Comparison of ENCODE assay signal across 1 cellular context in the genomic region with DNA sequence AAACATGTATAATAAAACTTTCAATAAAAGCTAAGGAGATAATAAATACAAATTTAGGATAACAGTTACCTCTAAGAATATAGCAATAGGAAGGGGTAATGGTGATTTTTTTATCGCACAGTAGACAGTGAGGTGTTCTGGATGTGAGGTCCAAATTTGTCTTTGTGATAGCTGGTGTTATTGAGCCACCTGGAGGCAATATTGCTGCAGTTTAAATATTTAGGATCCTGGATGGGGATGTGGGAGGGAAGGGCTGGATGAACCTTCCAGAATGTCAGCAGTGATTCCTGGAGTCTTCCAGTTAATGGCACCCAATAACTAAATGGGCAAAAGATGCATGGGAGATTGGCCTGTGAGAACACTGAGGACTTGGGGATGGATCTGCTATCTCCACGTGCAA.
TF ChIP-seq lines count a peak whose summit lies in the region.

No MANE protein-coding gene starts in this region.

TF ChIP-seq in K562, 482 proteins besides CTCF, POLR2A, EP300 and RAD21:
- TF ChIP-seq, protein P1, sequence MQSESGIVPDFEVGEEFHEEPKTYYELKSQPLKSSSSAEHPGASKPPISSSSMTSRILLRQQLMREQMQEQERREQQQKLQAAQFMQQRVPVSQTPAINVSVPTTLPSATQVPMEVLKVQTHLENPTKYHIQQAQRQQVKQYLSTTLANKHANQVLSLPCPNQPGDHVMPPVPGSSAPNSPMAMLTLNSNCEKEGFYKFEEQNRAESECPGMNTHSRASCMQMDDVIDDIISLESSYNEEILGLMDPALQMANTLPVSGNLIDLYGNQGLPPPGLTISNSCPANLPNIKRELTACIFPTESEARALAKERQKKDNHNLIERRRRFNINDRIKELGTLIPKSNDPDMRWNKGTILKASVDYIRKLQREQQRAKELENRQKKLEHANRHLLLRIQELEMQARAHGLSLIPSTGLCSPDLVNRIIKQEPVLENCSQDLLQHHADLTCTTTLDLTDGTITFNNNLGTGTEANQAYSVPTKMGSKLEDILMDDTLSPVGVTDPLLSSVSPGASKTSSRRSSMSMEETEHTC (IDR thresholded peaks at IDR 0.05): no peak
- TF ChIP-seq YY1 (IDR thresholded peaks at IDR 0.05; ENCODE audit: borderline replicate concordance in 1 of 3, control insufficient read depth in 1 of 3, extremely low read depth in 1 of 3, insufficient read depth in 3 of 3, insufficient read length in 1 of 3, insufficient replicate concordance in 2 of 3, low read depth in 1 of 3, low read length in 2 of 3): no peak
- no peak for TF ChIP-seq ZNF764 (CRISPR knock-in tag; IDR thresholded peaks at IDR 0.05; ENCODE audit: low read depth)
- no peak for TF ChIP-seq XRCC4 (IDR thresholded peaks at IDR 0.05; ENCODE audit: extremely low read depth, insufficient read depth, insufficient read length)
- TF ChIP-seq, protein P2, sequence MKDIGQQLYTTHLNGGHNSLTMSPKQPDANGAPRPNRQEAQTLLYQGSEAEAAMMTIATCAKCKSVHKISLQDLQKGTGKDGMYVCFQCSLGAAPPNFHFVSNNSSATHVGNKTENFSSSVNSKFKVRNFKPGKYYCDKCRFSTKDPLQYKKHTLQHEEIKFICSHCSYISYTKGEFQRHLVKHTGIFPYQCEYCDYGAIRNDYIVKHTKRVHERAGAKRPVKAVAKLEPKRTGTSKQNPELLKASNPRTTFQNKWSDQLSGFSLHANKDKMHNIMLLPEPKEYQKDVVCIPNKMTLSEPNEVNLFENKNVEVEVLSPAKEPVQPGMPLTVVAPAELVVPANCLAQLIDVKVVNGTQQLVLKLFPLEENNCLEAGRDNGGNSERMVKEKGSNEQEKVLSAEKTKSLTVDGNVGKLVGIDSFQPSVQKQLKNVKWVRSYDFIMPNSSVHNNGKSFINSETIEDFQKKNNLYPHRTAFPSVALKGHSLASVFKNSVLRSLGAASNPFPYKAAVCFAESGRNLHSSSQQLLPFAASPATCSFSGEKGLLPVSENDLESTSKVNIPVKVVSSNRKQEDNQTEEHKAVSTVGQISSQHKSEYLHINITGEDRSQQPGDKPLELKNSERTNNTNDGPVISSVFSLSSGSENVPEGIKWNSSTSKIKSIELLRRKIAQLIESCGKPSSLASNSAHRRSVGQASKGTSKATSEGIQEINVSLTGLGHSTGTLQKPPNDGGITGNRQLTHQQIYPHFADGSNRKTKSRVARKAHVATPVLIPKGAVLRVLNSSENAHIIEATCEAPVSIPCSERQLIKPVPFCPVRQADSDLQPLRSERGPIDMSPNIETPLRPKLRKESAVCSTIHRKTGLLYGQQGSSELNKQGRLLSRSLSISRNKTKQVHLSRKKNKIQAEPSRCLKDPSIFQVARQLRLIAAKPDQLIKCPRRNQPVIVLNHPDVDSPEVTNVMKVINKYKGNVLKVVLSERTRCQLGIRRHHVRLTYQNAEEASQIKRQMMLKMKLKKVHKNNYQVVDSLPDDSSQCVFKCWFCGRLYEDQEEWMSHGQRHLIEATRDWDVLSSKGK (CRISPR knock-in tag; IDR thresholded peaks at IDR 0.05): no peak
- no peak for TF ChIP-seq TBL1XR1 (IDR thresholded peaks at IDR 0.05; ENCODE audit: low read length in 2 of 2)
- TF ChIP-seq MXI1 (IDR thresholded peaks at IDR 0.05; ENCODE audit: low read depth, low read length): no peak
- no peak for TF ChIP-seq BRD9 (IDR thresholded peaks at IDR 0.05; ENCODE audit: low read depth, partially characterized antibody)
- TF ChIP-seq, protein P3, sequence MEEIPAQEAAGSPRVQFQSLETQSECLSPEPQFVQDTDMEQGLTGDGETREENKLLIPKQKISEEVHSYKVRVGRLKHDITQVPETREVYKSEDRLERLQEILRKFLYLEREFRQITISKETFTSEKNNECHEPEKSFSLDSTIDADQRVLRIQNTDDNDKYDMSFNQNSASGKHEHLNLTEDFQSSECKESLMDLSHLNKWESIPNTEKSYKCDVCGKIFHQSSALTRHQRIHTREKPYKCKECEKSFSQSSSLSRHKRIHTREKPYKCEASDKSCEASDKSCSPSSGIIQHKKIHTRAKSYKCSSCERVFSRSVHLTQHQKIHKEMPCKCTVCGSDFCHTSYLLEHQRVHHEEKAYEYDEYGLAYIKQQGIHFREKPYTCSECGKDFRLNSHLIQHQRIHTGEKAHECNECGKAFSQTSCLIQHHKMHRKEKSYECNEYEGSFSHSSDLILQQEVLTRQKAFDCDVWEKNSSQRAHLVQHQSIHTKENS (CRISPR knock-in tag; IDR thresholded peaks at IDR 0.05): no peak
- TF ChIP-seq DMBX1 (CRISPR knock-in tag; IDR thresholded peaks at IDR 0.05; ENCODE audit: borderline replicate concordance): no peak
- TF ChIP-seq CREB1 (IDR thresholded peaks at IDR 0.05): no peak
- TF ChIP-seq CREB1 (CRISPR knock-in tag; IDR thresholded peaks at IDR 0.05): no peak
- TF ChIP-seq, protein P4, sequence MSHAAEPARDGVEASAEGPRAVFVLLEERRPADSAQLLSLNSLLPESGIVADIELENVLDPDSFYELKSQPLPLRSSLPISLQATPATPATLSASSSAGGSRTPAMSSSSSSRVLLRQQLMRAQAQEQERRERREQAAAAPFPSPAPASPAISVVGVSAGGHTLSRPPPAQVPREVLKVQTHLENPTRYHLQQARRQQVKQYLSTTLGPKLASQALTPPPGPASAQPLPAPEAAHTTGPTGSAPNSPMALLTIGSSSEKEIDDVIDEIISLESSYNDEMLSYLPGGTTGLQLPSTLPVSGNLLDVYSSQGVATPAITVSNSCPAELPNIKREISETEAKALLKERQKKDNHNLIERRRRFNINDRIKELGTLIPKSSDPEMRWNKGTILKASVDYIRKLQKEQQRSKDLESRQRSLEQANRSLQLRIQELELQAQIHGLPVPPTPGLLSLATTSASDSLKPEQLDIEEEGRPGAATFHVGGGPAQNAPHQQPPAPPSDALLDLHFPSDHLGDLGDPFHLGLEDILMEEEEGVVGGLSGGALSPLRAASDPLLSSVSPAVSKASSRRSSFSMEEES (CRISPR knock-in tag; IDR thresholded peaks at IDR 0.05): no peak
- TF ChIP-seq, protein P5, sequence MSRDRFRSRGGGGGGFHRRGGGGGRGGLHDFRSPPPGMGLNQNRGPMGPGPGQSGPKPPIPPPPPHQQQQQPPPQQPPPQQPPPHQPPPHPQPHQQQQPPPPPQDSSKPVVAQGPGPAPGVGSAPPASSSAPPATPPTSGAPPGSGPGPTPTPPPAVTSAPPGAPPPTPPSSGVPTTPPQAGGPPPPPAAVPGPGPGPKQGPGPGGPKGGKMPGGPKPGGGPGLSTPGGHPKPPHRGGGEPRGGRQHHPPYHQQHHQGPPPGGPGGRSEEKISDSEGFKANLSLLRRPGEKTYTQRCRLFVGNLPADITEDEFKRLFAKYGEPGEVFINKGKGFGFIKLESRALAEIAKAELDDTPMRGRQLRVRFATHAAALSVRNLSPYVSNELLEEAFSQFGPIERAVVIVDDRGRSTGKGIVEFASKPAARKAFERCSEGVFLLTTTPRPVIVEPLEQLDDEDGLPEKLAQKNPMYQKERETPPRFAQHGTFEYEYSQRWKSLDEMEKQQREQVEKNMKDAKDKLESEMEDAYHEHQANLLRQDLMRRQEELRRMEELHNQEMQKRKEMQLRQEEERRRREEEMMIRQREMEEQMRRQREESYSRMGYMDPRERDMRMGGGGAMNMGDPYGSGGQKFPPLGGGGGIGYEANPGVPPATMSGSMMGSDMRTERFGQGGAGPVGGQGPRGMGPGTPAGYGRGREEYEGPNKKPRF (IDR thresholded peaks at IDR 0.05; ENCODE audit: low read depth, low read length): no peak
- TF ChIP-seq, protein P6, sequence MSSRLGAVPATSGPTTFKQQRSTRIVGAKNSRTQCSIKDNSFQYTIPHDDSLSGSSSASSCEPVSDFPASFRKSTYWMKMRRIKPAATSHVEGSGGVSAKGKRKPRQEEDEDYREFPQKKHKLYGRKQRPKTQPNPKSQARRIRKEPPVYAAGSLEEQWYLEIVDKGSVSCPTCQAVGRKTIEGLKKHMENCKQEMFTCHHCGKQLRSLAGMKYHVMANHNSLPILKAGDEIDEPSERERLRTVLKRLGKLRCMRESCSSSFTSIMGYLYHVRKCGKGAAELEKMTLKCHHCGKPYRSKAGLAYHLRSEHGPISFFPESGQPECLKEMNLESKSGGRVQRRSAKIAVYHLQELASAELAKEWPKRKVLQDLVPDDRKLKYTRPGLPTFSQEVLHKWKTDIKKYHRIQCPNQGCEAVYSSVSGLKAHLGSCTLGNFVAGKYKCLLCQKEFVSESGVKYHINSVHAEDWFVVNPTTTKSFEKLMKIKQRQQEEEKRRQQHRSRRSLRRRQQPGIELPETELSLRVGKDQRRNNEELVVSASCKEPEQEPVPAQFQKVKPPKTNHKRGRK (tag; IDR thresholded peaks at IDR 0.05): no peak
- TF ChIP-seq NFRKB (IDR thresholded peaks at IDR 0.05; ENCODE audit: low read depth): no peak
- no peak for TF ChIP-seq JUND (IDR thresholded peaks at IDR 0.05; ENCODE audit: borderline replicate concordance, low read depth, low read length)
- no peak for TF ChIP-seq JUND (tag; IDR thresholded peaks at IDR 0.05; ENCODE audit: borderline replicate concordance, low read depth, low read length)
- TF ChIP-seq ZNF134 (CRISPR knock-in tag; conservative IDR thresholded peaks at IDR 0.05): no peak
- TF ChIP-seq ESRRB (CRISPR knock-in tag; IDR thresholded peaks at IDR 0.05; ENCODE audit: borderline replicate concordance): no peak
- TF ChIP-seq TBP (optimal IDR thresholded peaks at IDR 0.05; ENCODE audit: low read depth, low read length): no peak
